ENCODE assay signal across 1 cellular context in the genomic region with DNA sequence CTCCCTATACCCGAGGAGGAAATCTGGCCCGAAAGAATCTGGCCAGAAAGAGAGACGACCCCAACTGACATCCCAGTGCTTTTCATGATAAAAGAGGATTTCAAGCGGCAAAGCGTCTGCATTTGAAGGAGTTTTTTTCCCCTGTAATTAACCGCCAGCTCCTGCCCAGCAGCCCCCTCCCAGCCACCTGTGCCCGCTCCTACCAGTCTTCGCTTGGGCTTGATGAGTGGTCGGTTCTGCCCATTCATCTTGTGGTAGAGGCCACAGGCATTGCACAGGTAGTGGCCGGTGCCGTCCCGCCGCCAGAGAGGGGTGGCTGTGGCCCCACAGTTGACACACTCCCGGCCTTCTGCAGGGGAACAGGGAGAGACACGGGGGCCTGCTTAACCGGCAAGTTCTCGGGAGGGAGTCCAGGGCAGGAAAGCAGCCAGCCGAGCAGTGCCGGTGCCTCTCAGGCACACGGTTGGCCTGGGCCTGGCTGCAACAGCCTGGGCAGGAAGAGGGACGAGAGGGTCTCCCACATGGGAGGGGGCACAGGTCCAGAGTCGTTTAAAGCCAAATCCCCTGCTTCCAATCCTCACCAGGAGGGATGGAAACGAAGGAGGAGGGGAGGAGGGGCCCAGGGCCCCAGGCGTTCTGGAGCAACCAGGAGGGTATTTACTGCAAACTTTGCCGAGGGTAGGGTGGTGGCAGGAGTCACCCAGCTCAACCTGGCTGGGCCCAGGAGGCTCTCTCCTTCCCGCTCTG.
TF ChIP-seq lines count a peak whose summit lies in the region.

No MANE protein-coding gene starts in this region.

TF ChIP-seq in HepG2, 621 proteins besides CTCF, POLR2A, EP300 and RAD21:
- TF ChIP-seq ZNF569 (CRISPR knock-in tag; IDR thresholded peaks at IDR 0.05; ENCODE audit: borderline replicate concordance) (no peak), AGO1 (IDR thresholded peaks at IDR 0.05; ENCODE audit: low read depth, low read length, poor library complexity, severe bottlenecking) (peak; percentile 68)
